In genomic region chr4:22787753-22788389, GRCh38 we compare ENCODE assay signal across 19 cellular contexts.
A peak's percentile ranks its signal among the peaks of the same experiment; 100 is the strongest.
DNase-seq lines count a peak whose midpoint lies in the region; ATAC-seq and TF ChIP-seq lines count a peak whose summit lies in the region.
"Had no signal": no experiment of that assay in that cellular context is flagged by ENCODE, and none has a peak within 500 bp of the region (broad histone marks: within the 10 kb centered on the region; RNA-seq: fewer than 3 reads in every experiment).

No MANE protein-coding gene starts in this region.

- intact Hi-C loops in activated B cell treated with CpG ODN at 0.5 μM for 24 hours (cut with micrococcal nuclease) (no loop called here), ascending aorta (cut with DNase I) (no loop called here)

- TF ChIP-seq CTCF in activated B cell treated with CpG ODN at 0.5 μM for 24 hours (IDR thresholded peaks at IDR 0.05), result no peak
- no peak for TF ChIP-seq CTCF in ascending aorta (IDR thresholded peaks at IDR 0.05)

- H4K20me1 ChIP-seq in BLaER1 treated with 17β-estradiol and CSF1 and Interleukin-3, amounts not matched to agents 10 nM and 100 nM, result no peaks in the 10 kb centered on the region

- H3K9me3 Mint-ChIP-seq in activated B cell treated with CpG ODN at 0.5 μM for 24 hours, result peaks cover 15% of the 10 kb centered on the region
- H3K9me3 Mint-ChIP-seq in memory B cell, result no peaks in the 10 kb centered on the region
- H3K9me3 Mint-ChIP-seq: GM23338 had no signal

- peaks cover 21 to 69% (median 28%) of the 10 kb centered on the region in 10 experiments for H3K4me1 ChIP-seq in BLaER1 treated with 17β-estradiol and CSF1 and Interleukin-3, amounts not matched to agents 10 nM and 100 nM
- no peaks in the 10 kb centered on the region for H3K4me1 ChIP-seq in ascending aorta

- in situ Hi-C loops in KBM-7 (cut with MboI; ENCODE audit: low pct_unique_long_range_greater_than_20kb, low sequenced_read_pairs), result no loop called here

- ATAC-seq in activated B cell treated with CpG ODN at 0.5 μM for 24 hours (ENCODE audit: low read depth) (peak; percentile 14), memory B cell (ENCODE audit: low read depth) (peak; percentile 21)
- ATAC-seq: GM23338, HCT116, SK-N-SH treated with all-trans-retinoic acid at 6 μM for 48 hours had no signal

- peak overlapping the region in 4 of 10 experiments; percentile 1 to 34 (median 14); a peak in 4 of 20 replicates for H3K4me3 ChIP-seq in BLaER1 treated with 17β-estradiol and CSF1 and Interleukin-3, amounts not matched to agents 10 nM and 100 nM
- H3K4me3 ChIP-seq in ascending aorta, result no peak overlapping the region
- H3K4me3 ChIP-seq: GM23338 had no signal

- CTCF ChIA-PET in activated B cell treated with CpG ODN at 0.5 μM for 24 hours (lab: Charles Lee), result no interaction called here

- POLR2A ChIA-PET in activated B cell treated with CpG ODN at 0.5 μM for 24 hours (lab: Charles Lee), result no interaction called here

- H3K27ac Mint-ChIP-seq in activated B cell treated with CpG ODN at 0.5 μM for 24 hours (no peak overlapping the region), memory B cell (no peak overlapping the region)
- H3K27ac Mint-ChIP-seq: CD4-positive, alpha-beta memory T cell; GM23338 had no signal

- H3K4me1 Mint-ChIP-seq in activated B cell treated with CpG ODN at 0.5 μM for 24 hours (peaks cover 4% of the 10 kb centered on the region), memory B cell (peaks cover 4% of the 10 kb centered on the region)
- H3K4me1 Mint-ChIP-seq: CD4-positive, alpha-beta memory T cell; GM23338 had no signal

- H3K27me3 Mint-ChIP-seq in activated B cell treated with CpG ODN at 0.5 μM for 24 hours, result no peaks in the 10 kb centered on the region
- H3K27me3 Mint-ChIP-seq in memory B cell, result no peaks in the 10 kb centered on the region
- H3K27me3 Mint-ChIP-seq: CD4-positive, alpha-beta memory T cell had no signal

- H3K27me3 ChIP-seq in BLaER1 treated with 17β-estradiol and CSF1 and Interleukin-3, amounts not matched to agents 10 nM and 100 nM, result no peaks in the 10 kb centered on the region
- no peaks in the 10 kb centered on the region for H3K27me3 ChIP-seq in ascending aorta

- H3K9ac ChIP-seq in BLaER1 treated with 17β-estradiol and CSF1 and Interleukin-3, amounts not matched to agents 10 nM and 100 nM, result peak overlapping the region in 8 of 11 experiments; percentile 22 to 73 (median 50); a peak in 13 of 22 replicates

- peak overlapping the region; percentile 3 to 86 (median 56); a peak in 19 of 22 replicates for H3K4me2 ChIP-seq in BLaER1 treated with 17β-estradiol and CSF1 and Interleukin-3, amounts not matched to agents 10 nM and 100 nM
- H3K4me2 ChIP-seq: GM23338 had no signal

- H3K4me3 Mint-ChIP-seq in activated B cell treated with CpG ODN at 0.5 μM for 24 hours (no peak overlapping the region), memory B cell (no peak overlapping the region)
- H3K4me3 Mint-ChIP-seq: CD4-positive, alpha-beta memory T cell; GM23338 had no signal

- H3K36me3 ChIP-seq in BLaER1 treated with 17β-estradiol and CSF1 and Interleukin-3, amounts not matched to agents 10 nM and 100 nM, result no peaks in the 10 kb centered on the region
- no peaks in the 10 kb centered on the region for H3K36me3 ChIP-seq in ascending aorta

- H3K9me3 ChIP-seq in BLaER1 treated with 17β-estradiol and CSF1 and Interleukin-3, amounts not matched to agents 10 nM and 100 nM (replicated peaks in 1 of 11), result peaks cover 4 to 51% (median 25%) of the 10 kb centered on the region in 11 experiments; a peak in 19 of 22 replicates
- H3K9me3 ChIP-seq in ascending aorta, result no peaks in the 10 kb centered on the region

- H3K27ac ChIP-seq in BLaER1 treated with 17β-estradiol and CSF1 and Interleukin-3, amounts not matched to agents 10 nM and 100 nM, result peak overlapping the region; percentile 37 to 90 (median 77); a peak in 21 of 22 replicates
- no peak overlapping the region for H3K27ac ChIP-seq in ascending aorta

- H3K36me3 Mint-ChIP-seq in activated B cell treated with CpG ODN at 0.5 μM for 24 hours (ENCODE audit: low read depth) (no peaks in the 10 kb centered on the region), memory B cell (no peaks in the 10 kb centered on the region)
- H3K36me3 Mint-ChIP-seq: CD4-positive, alpha-beta memory T cell had no signal

- peak; percentile 8 for DNase-seq in KBM-7
- DNase-seq in activated B cell treated with CpG ODN at 0.5 μM for 24 hours, result no peak
- DNase-seq in memory B cell (ENCODE audit: low spot score in 2 of 2), result no peak
- DNase-seq in ascending aorta (ENCODE audit: low spot score in 2 of 2), result no peak
- no peak for DNase-seq in stimulated activated CD4-positive, alpha-beta T cell treated with anti-CD3 and anti-CD28 coated beads, Interleukin-12 subunit alpha, Interleukin-12 subunit beta, amount 100 ng/mL, for 4 hours
- no peak for DNase-seq in activated gamma-delta T cell treated with Interleukin-2 at 50 U/mL for 16 hours
- DNase-seq in NCI-H510A treated with DMSO at 0.1 percent for 48 hours (lab: John Stamatoyannopoulos, UW), result no peak
- DNase-seq: Calu3; CD4-positive, alpha-beta memory T cell; DMS53; NCI-H1048; NCI-H1436 treated with DMSO at 0.1 percent for 48 hours; NCI-H2081 treated with DMSO at 0.1 percent for 48 hours; NCI-H510A; SHP77 had no signal

Comparison
In these comparisons a context has a peak if more than half of its experiments do, and no peak if none do; other contexts are left out.
1. H3K27ac ChIP-seq: peak in BLaER1 treated with 17β-estradiol and CSF1 and Interleukin-3, amounts not matched to agents 10 nM and 100 nM (11 of 11); none in ascending aorta (0 of 2).